Comparison of ENCODE assay signal across 1 cellular context in genomic region chr3:47414161-47414564, GRCh38.
TF ChIP-seq lines count a peak whose summit lies in the region.

No MANE protein-coding gene starts in this region.

TF ChIP-seq in GM12878, 131 proteins besides CTCF, POLR2A, EP300 and RAD21:
- TF ChIP-seq POLR2AphosphoS5 (IDR thresholded peaks at IDR 0.05; ENCODE audit: low read length) (peak; percentile 17; the same call in 1 of the 2 replicates), BHLHE40 (IDR thresholded peaks at IDR 0.05; ENCODE audit: borderline replicate concordance in 1 of 2, low read depth in 2 of 2, low read length in 1 of 2) (no peak)
